1 cellular context compared by ENCODE assay signal in the genomic region with DNA sequence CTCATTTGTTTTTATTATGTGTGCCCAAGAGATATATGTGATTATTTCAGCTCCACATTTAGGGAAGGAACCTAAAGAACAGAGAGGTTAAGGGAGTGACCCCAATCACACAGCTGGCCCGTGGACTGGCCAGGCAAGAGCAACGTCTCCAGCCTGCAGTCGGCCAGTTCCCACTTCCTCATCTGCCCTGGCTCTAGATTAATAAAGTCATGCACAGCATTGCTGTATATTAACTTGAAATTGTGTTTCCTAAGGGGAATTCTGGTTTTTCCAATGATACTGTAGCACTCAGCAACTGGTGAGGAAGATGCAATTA.
A peak's percentile ranks its signal among the peaks of the same experiment; 100 is the strongest.
TF ChIP-seq lines count a peak whose summit lies in the region.

No MANE protein-coding gene starts in this region.

TF ChIP-seq in HepG2, 621 proteins besides CTCF, POLR2A, EP300 and RAD21:
- TF ChIP-seq, protein P1, sequence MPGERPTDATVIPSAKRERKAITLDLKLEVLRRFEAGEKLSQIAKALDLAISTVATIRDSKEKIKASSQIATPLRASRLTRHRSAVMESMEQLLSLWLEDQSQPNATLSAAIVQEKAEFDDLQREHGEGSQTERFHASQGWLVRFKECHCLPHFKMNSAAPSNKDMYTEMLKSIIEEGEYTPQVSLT (CRISPR knock-in tag; IDR thresholded peaks at IDR 0.05; ENCODE audit: borderline replicate concordance, low read depth), result no peak
- TF ChIP-seq REPIN1 (CRISPR knock-in tag; IDR thresholded peaks at IDR 0.05; ENCODE audit: borderline replicate concordance, low read depth), result no peak
- TF ChIP-seq ZNF768 (CRISPR knock-in tag; IDR thresholded peaks at IDR 0.05), result peak; percentile 21; the same call in 1 of the 2 replicates
- TF ChIP-seq SUZ12 (IDR thresholded peaks at IDR 0.05; ENCODE audit: low read depth, low read length), result no peak
- TF ChIP-seq SRF (IDR thresholded peaks at IDR 0.05; ENCODE audit: low read depth, low read length), result no peak
- TF ChIP-seq GATAD2A (CRISPR knock-in tag; IDR thresholded peaks at IDR 0.05), result no peak
TF ChIP-seq in HepG2: peak in this region for 1.
